Comparison of ENCODE assay signal across 8 cellular contexts in genomic region chr10:68074775-68075549, GRCh38. TPM values are rescaled to one million over a fixed set of nuclear protein-coding genes. Genes with fewer than 3 reads are reported as not detected.
DNase-seq lines count a peak whose midpoint lies in the region; ATAC-seq and TF ChIP-seq lines count a peak whose summit lies in the region.

HERC4 (minus strand) TSS chr10:68075283; CDS start chr10:68073108, 2,175 bp downstream.

- peaks cover 30% of the 10 kb centered on the region for H3K4me1 Mint-ChIP-seq in central memory CD8-positive, alpha-beta T cell

- H3K27ac ChIP-seq in AG04450 (ENCODE audit: low read depth, low read length): peak within 1 kb of the TSS; percentile 97

- H3K4me3 ChIP-seq in AG04450 (ENCODE audit: low read depth, low read length): peak within 1 kb of the TSS; percentile 96

- H3K27me3 ChIP-seq in AG04450 (ENCODE audit: control insufficient read depth, insufficient read depth, low read length): no peaks in the 10 kb centered on the region

- peaks cover 4% of the 10 kb centered on the region; the same call in 1 of the 2 replicates for H3K9me3 ChIP-seq in AG04450 (ENCODE audit: control insufficient read depth, insufficient read depth, low read length)

- POLR2A ChIA-PET in AG04450 (lab: Yijun Ruan, JAX): interaction anchor here (1.1 kb wide), 1 partner anchor 257 kb away, joined by 6 read pairs; the partner anchor contains the start of gene HNRNPH3

- peak within 1 kb of the TSS; percentile 87 for H3K27ac Mint-ChIP-seq in central memory CD8-positive, alpha-beta T cell (ENCODE audit: low read depth)

- ATAC-seq in GM18867 (IDR thresholded peaks at IDR 0.05; ENCODE audit: unreplicated experiment): peak; percentile 87
- ATAC-seq in HG03097 (IDR thresholded peaks at IDR 0.05; ENCODE audit: low FRiP score, unreplicated experiment): peak; percentile 85
- peak; percentile 83 to 85 for ATAC-seq in activated CD4-positive, CD25-positive, alpha-beta regulatory T cell treated with anti-CD3 and anti-CD28 coated beads, Interleukin-2, amount 50 U/mL, for 24 hours
- ATAC-seq in central memory CD8-positive, alpha-beta T cell (replicated peaks; ENCODE audit: extremely low read depth, poor library complexity, severe bottlenecking): peak; percentile 91

- DNase-seq in AG04450 (ENCODE audit: low read depth, low spot score): peak; percentile 84
- DNase-seq in NCI-H2227 (lab: John Stamatoyannopoulos, UW; ENCODE audit: unreplicated experiment): peak; percentile 89
- DNase-seq in central memory CD8-positive, alpha-beta T cell (ENCODE audit: low spot score in 2 of 2): peak; percentile 76 to 77
- DNase-seq in iris pigment epithelial cell (ENCODE audit: low read depth): peak; percentile 94
- DNase-seq in stimulated activated CD4-positive, alpha-beta T cell treated with anti-CD3 and anti-CD28 coated beads, Interleukin-12 subunit alpha, Interleukin-12 subunit beta, amount 100 ng/mL, for 24 hours (ENCODE audit: low read depth in 2 of 2): peak; percentile 77 to 85

- H3K36me3 Mint-ChIP-seq in central memory CD8-positive, alpha-beta T cell (ENCODE audit: insufficient read depth): peaks cover 18% of the 10 kb centered on the region

- H3K4me3 Mint-ChIP-seq in central memory CD8-positive, alpha-beta T cell: peak within 1 kb of the TSS; percentile 90

- H3K27me3 Mint-ChIP-seq in central memory CD8-positive, alpha-beta T cell: no peaks in the 10 kb centered on the region

- CTCF ChIA-PET in AG04450 (lab: Charles Lee): interaction anchor here (0.6 kb wide), 1 partner anchor 138 kb away, joined by 3 read pairs; no protein-coding TSS in a partner anchor

- no peaks in the 10 kb centered on the region for H3K9me3 Mint-ChIP-seq in central memory CD8-positive, alpha-beta T cell

- no peak for TF ChIP-seq CTCF in AG04450 (IDR thresholded peaks at IDR 0.05; ENCODE audit: low read depth, low read length)

RNA-seq across cellular contexts. Expression of gene HERC4, which starts in this region (rescaled TPM):
- 40.1 and 59.1 TPM in 2 replicates for polyA plus RNA-seq in AG04450 (2011; rRNA removed)
- 36.0 and 59.3 TPM in 2 replicates for polyA minus RNA-seq in AG04450 (2011; rRNA and poly(A)+ RNA removed)

Comparison
In these comparisons a context has a peak if more than half of its experiments do, and no peak if none do; other contexts are left out.
1. Peak in every context shown above with its lines: DNase-seq, ATAC-seq, H3K4me3 ChIP-seq and H3K27ac ChIP-seq.